In the genomic region with DNA sequence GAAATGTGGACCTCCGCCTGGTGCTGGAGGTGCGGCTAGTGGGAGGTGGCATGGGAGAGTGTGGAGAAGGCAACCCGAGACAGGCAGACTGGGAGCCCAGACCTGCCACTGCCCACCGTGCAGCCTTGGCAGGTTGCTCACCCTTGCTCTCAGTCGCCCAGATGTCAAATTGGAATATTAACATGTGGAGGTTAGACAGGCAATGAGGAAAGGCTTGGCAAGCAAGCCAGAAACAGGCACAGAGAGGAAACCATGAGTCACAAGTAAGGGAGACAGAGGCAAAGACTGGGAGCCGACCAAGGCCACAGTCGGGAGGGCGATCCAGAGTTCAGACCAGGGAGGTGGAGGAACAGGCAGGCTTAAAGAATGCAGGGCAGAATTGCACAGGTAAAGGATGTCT, we compare ENCODE assay signal across 15 cellular contexts.
A peak's percentile ranks its signal among the peaks of the same experiment; 100 is the strongest.
DNase-seq lines count a peak whose midpoint lies in the region; ATAC-seq and FAIRE-seq lines count a peak whose summit lies in the region.
"Had no signal": no experiment of that assay in that cellular context is flagged by ENCODE, and none has a peak within 500 bp of the region (broad histone marks: within the 10 kb centered on the region; RNA-seq: fewer than 3 reads in every experiment).

No MANE protein-coding gene starts in this region.

- DNase-seq in DMS 273 (lab: John Stamatoyannopoulos, UW; ENCODE audit: unreplicated experiment): peak; percentile 84
- peak; percentile 44 for DNase-seq in RCC 7860 (ENCODE audit: low spot score)
- peak; percentile 39 for DNase-seq in dedifferentiated amniotic fluid mesenchymal stem cell (ENCODE audit: extremely low spot score)
- DNase-seq in lung microvascular endothelial cell (ENCODE audit: low read depth in 2 of 2): peak; percentile 69 to 90
- DNase-seq in NCI-H2196 treated with DMSO at 0.1 percent for 48 hours (lab: John Stamatoyannopoulos, UW; ENCODE audit: unreplicated experiment): no peak
- DNase-seq: amygdala; mucosa of descending colon; NCI-H1694; SJCRH30; stimulated activated CD4-positive, alpha-beta T cell treated with anti-CD3 and anti-CD28 coated beads, Interleukin-4, amount 100 ng/mL, for 1 hour had no signal

- ATAC-seq in GM18861 (IDR thresholded peaks at IDR 0.05; ENCODE audit: unreplicated experiment) (no peak), HG03095 (IDR thresholded peaks at IDR 0.05; ENCODE audit: unreplicated experiment) (no peak), HG03108 (IDR thresholded peaks at IDR 0.05; ENCODE audit: unreplicated experiment) (no peak)
- ATAC-seq: K562; mucosa of descending colon; stimulated activated memory B cell treated with anti-CD40 and anti-IgM and Interleukin-4, amounts not matched to agents 10 μg/mL and 1 μg/mL and 100 μg/mL, for 72 hours had no signal

- FAIRE-seq in RCC 7860 (lab: Jason Lieb, UNC): no peak
- FAIRE-seq: K562 had no signal
